20 cellular contexts compared by ENCODE assay signal in the genomic region with DNA sequence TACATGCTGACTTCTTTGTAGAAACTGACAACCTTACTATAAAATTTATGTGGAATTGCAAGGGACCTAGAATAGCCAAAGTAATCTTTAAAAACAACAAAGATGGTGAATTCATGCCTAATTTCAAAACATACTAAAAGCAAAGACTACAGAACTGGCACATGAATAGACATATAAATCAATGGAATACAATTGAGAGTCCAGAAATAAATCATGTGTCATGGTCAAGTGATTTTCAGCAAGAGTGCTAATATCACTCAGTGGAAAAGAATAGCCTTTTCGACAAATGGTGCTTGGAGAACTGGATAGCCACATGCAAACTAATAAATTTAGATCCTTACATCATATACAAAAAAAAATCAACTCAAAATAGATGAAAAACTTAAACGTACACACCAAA.
"Had no signal": no experiment of that assay in that cellular context is flagged by ENCODE, and none has a peak within 500 bp of the region (broad histone marks: within the 10 kb centered on the region; RNA-seq: fewer than 3 reads in every experiment).

No MANE protein-coding gene starts in this region.

- H3K36me3 ChIP-seq: gastroesophageal sphincter, suprapubic skin had no signal

- H3K4me3 Mint-ChIP-seq: activated CD4-positive, alpha-beta memory T cell treated with anti-CD3 and anti-CD28 coated beads for 36 hours; activated naive CD4-positive, alpha-beta T cell treated with anti-CD3 and anti-CD28 coated beads, Interleukin-2, amount 10 ng/mL, durations not matched to agents 7 days and 5 days; activated T-cell treated with anti-CD3 and anti-CD28 coated beads, Interleukin-2, amount 50 U/mL, for 72 hours; dendritic cell treated with granulocyte-macrophage colony-stimulating factor and Interleukin-4, amounts not matched to agents 40 ng/mL and 50 ng/mL, for 4 days; memory B cell; naive thymus-derived CD4-positive, alpha-beta T cell; stimulated activated naive CD8-positive, alpha-beta T cell treated with anti-CD3 and anti-CD28 coated beads, Interleukin-15, amount 100 ng/mL, for 72 hours had no signal

- H3K9ac ChIP-seq: SK-N-SH had no signal

- H3K4me1 ChIP-seq: suprapubic skin had no signal

- DNase-seq: activated CD4-positive, alpha-beta memory T cell treated with anti-CD3 and anti-CD28 coated beads for 36 hours; activated CD4-positive, alpha-beta T cell treated with anti-CD3 and anti-CD28 coated beads for 48 hours; activated effector memory CD4-positive, alpha-beta T cell treated with anti-CD3 and anti-CD28 coated beads, Interleukin-2, amount 50 U/mL, for 16 hours; activated naive CD4-positive, alpha-beta T cell treated with anti-CD3 and anti-CD28 coated beads, Interleukin-2, amount 10 ng/mL, durations not matched to agents 7 days and 5 days; activated T-cell treated with anti-CD3 and anti-CD28 coated beads, Interleukin-2, amount 50 U/mL, for 72 hours; effector CD4-positive, alpha-beta T cell; head of caudate nucleus; hypothalamus; naive thymus-derived CD4-positive, alpha-beta T cell; SK-N-SH; stimulated activated CD4-positive, alpha-beta T cell treated with anti-CD3 and anti-CD28 coated beads, Interleukin-4, amount 100 ng/mL, for 4 hours; stimulated activated naive CD8-positive, alpha-beta T cell treated with anti-CD3 and anti-CD28 coated beads, Interleukin-15, amount 100 ng/mL, for 72 hours; T-helper 2 cell; trophoblast cell had no signal

- H3K4me1 Mint-ChIP-seq: activated naive CD4-positive, alpha-beta T cell treated with anti-CD3 and anti-CD28 coated beads, Interleukin-2, amount 10 ng/mL, durations not matched to agents 7 days and 5 days; memory B cell; naive thymus-derived CD4-positive, alpha-beta T cell; stimulated activated naive CD8-positive, alpha-beta T cell treated with anti-CD3 and anti-CD28 coated beads, Interleukin-15, amount 100 ng/mL, for 72 hours had no signal

- H3K4me3 ChIP-seq: gastroesophageal sphincter, suprapubic skin had no signal

- ATAC-seq: activated T-cell treated with anti-CD3 and anti-CD28 coated beads, Interleukin-2, amount 50 U/mL, for 72 hours; esophagus mucosa; gastroesophageal sphincter; naive thymus-derived CD4-positive, alpha-beta T cell; stimulated activated naive CD8-positive, alpha-beta T cell treated with anti-CD3 and anti-CD28 coated beads, Interleukin-15, amount 100 ng/mL, for 72 hours had no signal

- H3K27ac ChIP-seq: suprapubic skin had no signal

- H3K27me3 ChIP-seq: gastroesophageal sphincter, suprapubic skin had no signal

- H3K27me3 Mint-ChIP-seq: activated CD4-positive, alpha-beta memory T cell treated with anti-CD3 and anti-CD28 coated beads for 36 hours; activated naive CD4-positive, alpha-beta T cell treated with anti-CD3 and anti-CD28 coated beads, Interleukin-2, amount 10 ng/mL, durations not matched to agents 7 days and 5 days; brain; dendritic cell treated with granulocyte-macrophage colony-stimulating factor and Interleukin-4, amounts not matched to agents 40 ng/mL and 50 ng/mL, for 4 days; memory B cell; naive thymus-derived CD4-positive, alpha-beta T cell; stimulated activated naive CD8-positive, alpha-beta T cell treated with anti-CD3 and anti-CD28 coated beads, Interleukin-15, amount 100 ng/mL, for 72 hours had no signal

- H3K27ac Mint-ChIP-seq: activated CD4-positive, alpha-beta memory T cell treated with anti-CD3 and anti-CD28 coated beads for 36 hours; activated naive CD4-positive, alpha-beta T cell treated with anti-CD3 and anti-CD28 coated beads, Interleukin-2, amount 10 ng/mL, durations not matched to agents 7 days and 5 days; activated T-cell treated with anti-CD3 and anti-CD28 coated beads, Interleukin-2, amount 50 U/mL, for 72 hours; dendritic cell treated with granulocyte-macrophage colony-stimulating factor and Interleukin-4, amounts not matched to agents 40 ng/mL and 50 ng/mL, for 4 days; memory B cell; naive thymus-derived CD4-positive, alpha-beta T cell; stimulated activated naive CD8-positive, alpha-beta T cell treated with anti-CD3 and anti-CD28 coated beads, Interleukin-15, amount 100 ng/mL, for 72 hours had no signal
